ENCODE assay signal across 1 cellular context in the genomic region with DNA sequence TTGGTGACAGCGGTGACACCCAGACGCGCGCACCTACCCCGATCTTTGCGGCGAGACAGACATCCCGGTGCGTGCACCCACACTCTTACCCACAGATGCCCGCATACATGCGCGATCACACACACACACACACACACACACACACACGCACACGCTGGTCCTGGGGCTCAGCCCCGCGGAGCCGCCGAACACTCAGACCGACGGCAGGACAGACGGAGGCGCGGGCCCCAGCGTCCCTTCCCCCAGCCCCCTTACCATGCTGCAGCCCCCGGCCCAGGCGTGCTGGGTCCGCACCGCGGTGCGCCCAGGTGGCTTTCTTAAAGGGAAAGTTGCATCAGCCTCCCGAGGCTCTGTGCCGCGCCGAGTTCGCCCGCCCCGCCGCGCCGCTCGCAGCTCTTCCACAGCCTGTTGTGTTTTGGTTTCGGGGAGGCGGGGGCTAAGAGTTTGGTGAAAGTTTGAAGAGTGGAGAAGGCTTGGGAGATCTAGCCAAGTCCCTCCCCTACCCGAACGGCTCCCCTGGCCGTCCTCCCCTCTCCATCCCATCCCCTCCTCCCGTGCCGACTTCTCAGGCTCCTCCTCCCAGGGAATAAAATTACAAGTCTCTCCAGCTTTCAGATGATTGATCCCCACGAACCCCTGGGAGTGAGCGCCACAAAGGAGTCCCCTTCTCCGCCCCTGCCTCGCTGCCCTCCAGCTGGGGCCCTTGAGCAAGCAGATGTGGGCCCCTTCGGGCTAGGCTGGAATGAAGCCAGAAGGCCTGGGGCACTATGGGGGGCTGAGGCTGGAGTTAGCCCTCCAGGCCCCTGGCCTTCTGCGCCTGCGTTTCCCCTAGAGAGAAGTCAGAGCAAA.
TF ChIP-seq lines count a peak whose summit lies in the region.

Gene SLC6A9 (minus strand): TSS at position 412 of the 849 bp plus-strand sequence. CDS start 7,185 bp downstream, outside the sequence.

TF ChIP-seq in K562, 482 proteins besides CTCF, POLR2A, EP300 and RAD21 (continued from another document and continues in another):
- TF ChIP-seq HDAC1 (IDR thresholded peaks at IDR 0.05) (peak in 1 of 2 experiments; percentile 53; a peak in 2 of 4 replicates), PPARD (CRISPR knock-in tag; IDR thresholded peaks at IDR 0.05) (no peak), OTX1 (CRISPR knock-in tag; IDR thresholded peaks at IDR 0.05) (peak; percentile 38; the same call in 1 of the 2 replicates), SMAD4 (CRISPR knock-in tag; conservative IDR thresholded peaks at IDR 0.05) (peak; percentile 52), POLR2B (IDR thresholded peaks at IDR 0.05; ENCODE audit: low read depth, partially characterized antibody) (peak; percentile 27), FOXP4 (CRISPR knock-in tag; IDR thresholded peaks at IDR 0.05; ENCODE audit: borderline replicate concordance) (0 out of 2 replicates have a peak, but pooled peaks have one; percentile 71), ZNF224 (CRISPR knock-in tag; IDR thresholded peaks at IDR 0.05) (0 out of 2 replicates have a peak, but pooled peaks have one; percentile 64), NR2F6 (CRISPR knock-in tag; IDR thresholded peaks at IDR 0.05) (no peak), TAF7 (tag; IDR thresholded peaks at IDR 0.05) (peak; percentile 33; the same call in 1 of the 2 replicates), ATF7 (IDR thresholded peaks at IDR 0.05) (peak; percentile 30; the same call in 1 of the 2 replicates), HNRNPUL1 (IDR thresholded peaks at IDR 0.05; ENCODE audit: low read length) (no peak), SAFB (IDR thresholded peaks at IDR 0.05; ENCODE audit: borderline replicate concordance, low read depth, low read length) (0 out of 2 replicates have a peak, but pooled peaks have one; percentile 38), GATA2 (CRISPR knock-in tag; IDR thresholded peaks at IDR 0.05) (no peak), ZNF407 (IDR thresholded peaks at IDR 0.05; ENCODE audit: low read depth) (no peak), ZFX (CRISPR knock-in tag; IDR thresholded peaks at IDR 0.05) (peak; percentile 39; the same call in 1 of the 2 replicates), PRMT5 (CRISPR knock-in tag; IDR thresholded peaks at IDR 0.05) (no peak), ATF1 (CRISPR knock-in tag; IDR thresholded peaks at IDR 0.05) (no peak), ATF1 (tag; IDR thresholded peaks at IDR 0.05) (no peak), ZBTB17 (CRISPR knock-in tag; IDR thresholded peaks at IDR 0.05) (no peak), BHLHE40 (IDR thresholded peaks at IDR 0.05; ENCODE audit: low read length) (peak; percentile 67; the same call in 1 of the 2 replicates), KDM2B (CRISPR knock-in tag; IDR thresholded peaks at IDR 0.05) (peak; percentile 27; the same call in 1 of the 2 replicates)
- TF ChIP-seq, protein P1, sequence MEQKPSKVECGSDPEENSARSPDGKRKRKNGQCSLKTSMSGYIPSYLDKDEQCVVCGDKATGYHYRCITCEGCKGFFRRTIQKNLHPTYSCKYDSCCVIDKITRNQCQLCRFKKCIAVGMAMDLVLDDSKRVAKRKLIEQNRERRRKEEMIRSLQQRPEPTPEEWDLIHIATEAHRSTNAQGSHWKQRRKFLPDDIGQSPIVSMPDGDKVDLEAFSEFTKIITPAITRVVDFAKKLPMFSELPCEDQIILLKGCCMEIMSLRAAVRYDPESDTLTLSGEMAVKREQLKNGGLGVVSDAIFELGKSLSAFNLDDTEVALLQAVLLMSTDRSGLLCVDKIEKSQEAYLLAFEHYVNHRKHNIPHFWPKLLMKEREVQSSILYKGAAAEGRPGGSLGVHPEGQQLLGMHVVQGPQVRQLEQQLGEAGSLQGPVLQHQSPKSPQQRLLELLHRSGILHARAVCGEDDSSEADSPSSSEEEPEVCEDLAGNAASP (IDR thresholded peaks at IDR 0.05): no peak
- TF ChIP-seq, protein P2, sequence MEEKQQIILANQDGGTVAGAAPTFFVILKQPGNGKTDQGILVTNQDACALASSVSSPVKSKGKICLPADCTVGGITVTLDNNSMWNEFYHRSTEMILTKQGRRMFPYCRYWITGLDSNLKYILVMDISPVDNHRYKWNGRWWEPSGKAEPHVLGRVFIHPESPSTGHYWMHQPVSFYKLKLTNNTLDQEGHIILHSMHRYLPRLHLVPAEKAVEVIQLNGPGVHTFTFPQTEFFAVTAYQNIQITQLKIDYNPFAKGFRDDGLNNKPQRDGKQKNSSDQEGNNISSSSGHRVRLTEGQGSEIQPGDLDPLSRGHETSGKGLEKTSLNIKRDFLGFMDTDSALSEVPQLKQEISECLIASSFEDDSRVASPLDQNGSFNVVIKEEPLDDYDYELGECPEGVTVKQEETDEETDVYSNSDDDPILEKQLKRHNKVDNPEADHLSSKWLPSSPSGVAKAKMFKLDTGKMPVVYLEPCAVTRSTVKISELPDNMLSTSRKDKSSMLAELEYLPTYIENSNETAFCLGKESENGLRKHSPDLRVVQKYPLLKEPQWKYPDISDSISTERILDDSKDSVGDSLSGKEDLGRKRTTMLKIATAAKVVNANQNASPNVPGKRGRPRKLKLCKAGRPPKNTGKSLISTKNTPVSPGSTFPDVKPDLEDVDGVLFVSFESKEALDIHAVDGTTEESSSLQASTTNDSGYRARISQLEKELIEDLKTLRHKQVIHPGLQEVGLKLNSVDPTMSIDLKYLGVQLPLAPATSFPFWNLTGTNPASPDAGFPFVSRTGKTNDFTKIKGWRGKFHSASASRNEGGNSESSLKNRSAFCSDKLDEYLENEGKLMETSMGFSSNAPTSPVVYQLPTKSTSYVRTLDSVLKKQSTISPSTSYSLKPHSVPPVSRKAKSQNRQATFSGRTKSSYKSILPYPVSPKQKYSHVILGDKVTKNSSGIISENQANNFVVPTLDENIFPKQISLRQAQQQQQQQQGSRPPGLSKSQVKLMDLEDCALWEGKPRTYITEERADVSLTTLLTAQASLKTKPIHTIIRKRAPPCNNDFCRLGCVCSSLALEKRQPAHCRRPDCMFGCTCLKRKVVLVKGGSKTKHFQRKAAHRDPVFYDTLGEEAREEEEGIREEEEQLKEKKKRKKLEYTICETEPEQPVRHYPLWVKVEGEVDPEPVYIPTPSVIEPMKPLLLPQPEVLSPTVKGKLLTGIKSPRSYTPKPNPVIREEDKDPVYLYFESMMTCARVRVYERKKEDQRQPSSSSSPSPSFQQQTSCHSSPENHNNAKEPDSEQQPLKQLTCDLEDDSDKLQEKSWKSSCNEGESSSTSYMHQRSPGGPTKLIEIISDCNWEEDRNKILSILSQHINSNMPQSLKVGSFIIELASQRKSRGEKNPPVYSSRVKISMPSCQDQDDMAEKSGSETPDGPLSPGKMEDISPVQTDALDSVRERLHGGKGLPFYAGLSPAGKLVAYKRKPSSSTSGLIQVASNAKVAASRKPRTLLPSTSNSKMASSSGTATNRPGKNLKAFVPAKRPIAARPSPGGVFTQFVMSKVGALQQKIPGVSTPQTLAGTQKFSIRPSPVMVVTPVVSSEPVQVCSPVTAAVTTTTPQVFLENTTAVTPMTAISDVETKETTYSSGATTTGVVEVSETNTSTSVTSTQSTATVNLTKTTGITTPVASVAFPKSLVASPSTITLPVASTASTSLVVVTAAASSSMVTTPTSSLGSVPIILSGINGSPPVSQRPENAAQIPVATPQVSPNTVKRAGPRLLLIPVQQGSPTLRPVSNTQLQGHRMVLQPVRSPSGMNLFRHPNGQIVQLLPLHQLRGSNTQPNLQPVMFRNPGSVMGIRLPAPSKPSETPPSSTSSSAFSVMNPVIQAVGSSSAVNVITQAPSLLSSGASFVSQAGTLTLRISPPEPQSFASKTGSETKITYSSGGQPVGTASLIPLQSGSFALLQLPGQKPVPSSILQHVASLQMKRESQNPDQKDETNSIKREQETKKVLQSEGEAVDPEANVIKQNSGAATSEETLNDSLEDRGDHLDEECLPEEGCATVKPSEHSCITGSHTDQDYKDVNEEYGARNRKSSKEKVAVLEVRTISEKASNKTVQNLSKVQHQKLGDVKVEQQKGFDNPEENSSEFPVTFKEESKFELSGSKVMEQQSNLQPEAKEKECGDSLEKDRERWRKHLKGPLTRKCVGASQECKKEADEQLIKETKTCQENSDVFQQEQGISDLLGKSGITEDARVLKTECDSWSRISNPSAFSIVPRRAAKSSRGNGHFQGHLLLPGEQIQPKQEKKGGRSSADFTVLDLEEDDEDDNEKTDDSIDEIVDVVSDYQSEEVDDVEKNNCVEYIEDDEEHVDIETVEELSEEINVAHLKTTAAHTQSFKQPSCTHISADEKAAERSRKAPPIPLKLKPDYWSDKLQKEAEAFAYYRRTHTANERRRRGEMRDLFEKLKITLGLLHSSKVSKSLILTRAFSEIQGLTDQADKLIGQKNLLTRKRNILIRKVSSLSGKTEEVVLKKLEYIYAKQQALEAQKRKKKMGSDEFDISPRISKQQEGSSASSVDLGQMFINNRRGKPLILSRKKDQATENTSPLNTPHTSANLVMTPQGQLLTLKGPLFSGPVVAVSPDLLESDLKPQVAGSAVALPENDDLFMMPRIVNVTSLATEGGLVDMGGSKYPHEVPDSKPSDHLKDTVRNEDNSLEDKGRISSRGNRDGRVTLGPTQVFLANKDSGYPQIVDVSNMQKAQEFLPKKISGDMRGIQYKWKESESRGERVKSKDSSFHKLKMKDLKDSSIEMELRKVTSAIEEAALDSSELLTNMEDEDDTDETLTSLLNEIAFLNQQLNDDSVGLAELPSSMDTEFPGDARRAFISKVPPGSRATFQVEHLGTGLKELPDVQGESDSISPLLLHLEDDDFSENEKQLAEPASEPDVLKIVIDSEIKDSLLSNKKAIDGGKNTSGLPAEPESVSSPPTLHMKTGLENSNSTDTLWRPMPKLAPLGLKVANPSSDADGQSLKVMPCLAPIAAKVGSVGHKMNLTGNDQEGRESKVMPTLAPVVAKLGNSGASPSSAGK (IDR thresholded peaks at IDR 0.05): no peak
